18 cellular contexts compared by ENCODE assay signal in the genomic region with DNA sequence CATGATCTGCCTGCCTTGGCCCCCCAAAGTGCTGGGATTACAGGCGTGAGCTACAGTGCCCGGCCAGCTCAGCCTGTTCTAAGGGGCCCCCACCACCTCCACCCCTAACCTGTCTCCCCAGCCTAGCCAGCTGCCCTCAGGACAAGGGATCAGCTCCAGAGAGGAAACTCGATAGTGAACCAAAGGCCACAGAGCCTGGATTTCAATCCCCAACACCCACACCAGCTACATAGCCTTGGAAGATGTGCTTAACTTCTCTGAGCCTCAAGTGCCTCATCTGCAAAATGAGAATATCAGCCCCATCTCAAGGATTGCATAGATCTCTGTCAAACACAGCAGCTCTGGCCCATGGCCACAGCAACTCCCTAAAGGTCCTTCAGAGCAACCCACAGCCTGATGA. TPM values are rescaled to one million over a fixed set of nuclear protein-coding genes. Genes with fewer than 3 reads are reported as not detected.
DNase-seq lines count a peak whose midpoint lies in the region; ATAC-seq lines count a peak whose summit lies in the region.
"Had no signal": no experiment of that assay in that cellular context is flagged by ENCODE, and none has a peak within 500 bp of the region (broad histone marks: within the 10 kb centered on the region; RNA-seq: fewer than 3 reads in every experiment).

No MANE protein-coding gene starts in this region.

- H3K9me3 Mint-ChIP-seq in activated naive CD4-positive, alpha-beta T cell treated with anti-CD3 and anti-CD28 coated beads for 36 hours: no peaks in the 10 kb centered on the region
- H3K9me3 Mint-ChIP-seq in activated naive CD8-positive, alpha-beta T cell treated with anti-CD3 and anti-CD28 coated beads for 36 hours: no peaks in the 10 kb centered on the region
- no peaks in the 10 kb centered on the region for H3K9me3 Mint-ChIP-seq in naive thymus-derived CD4-positive, alpha-beta T cell

- peaks cover 32 to 40% of the 10 kb centered on the region in 2 donors for H3K4me1 ChIP-seq in naive thymus-derived CD4-positive, alpha-beta T cell (ENCODE audit: control insufficient read depth in 2 of 2, insufficient read depth in 2 of 2, low read length in 2 of 2)

- peaks cover 0 to 70% (median 12%) of the 10 kb centered on the region in 3 experiments for H3K36me3 ChIP-seq in naive thymus-derived CD4-positive, alpha-beta T cell (ENCODE audit: control insufficient read depth in 2 of 3, insufficient read depth in 3 of 3, low read length in 3 of 3)

- no peaks in the 10 kb centered on the region for H3K27me3 ChIP-seq in naive thymus-derived CD4-positive, alpha-beta T cell (ENCODE audit: control insufficient read depth in 2 of 2, insufficient read depth in 2 of 2, low read length in 2 of 2)

- no peaks in the 10 kb centered on the region for H3K27me3 Mint-ChIP-seq in activated naive CD4-positive, alpha-beta T cell treated with anti-CD3 and anti-CD28 coated beads for 36 hours (ENCODE audit: low read depth)
- no peaks in the 10 kb centered on the region for H3K27me3 Mint-ChIP-seq in activated naive CD8-positive, alpha-beta T cell treated with anti-CD3 and anti-CD28 coated beads for 36 hours
- no peaks in the 10 kb centered on the region for H3K27me3 Mint-ChIP-seq in naive thymus-derived CD4-positive, alpha-beta T cell
- H3K27me3 Mint-ChIP-seq: activated CD8-positive, alpha-beta memory T cell treated with anti-CD3 and anti-CD28 coated beads, Interleukin-2, amount 10 ng/mL, durations not matched to agents 7 days and 5 days had no signal

- H3K4me1 Mint-ChIP-seq in activated naive CD4-positive, alpha-beta T cell treated with anti-CD3 and anti-CD28 coated beads for 36 hours (ENCODE audit: low read depth): peaks cover 50% of the 10 kb centered on the region
- peaks cover 42% of the 10 kb centered on the region for H3K4me1 Mint-ChIP-seq in activated naive CD8-positive, alpha-beta T cell treated with anti-CD3 and anti-CD28 coated beads for 36 hours
- H3K4me1 Mint-ChIP-seq in naive thymus-derived CD4-positive, alpha-beta T cell: peaks cover 33 to 73% (median 44%) of the 10 kb centered on the region in 7 donors

- H3K4me3 Mint-ChIP-seq in activated naive CD4-positive, alpha-beta T cell treated with anti-CD3 and anti-CD28 coated beads for 36 hours: no peak overlapping the region
- no peak overlapping the region for H3K4me3 Mint-ChIP-seq in activated naive CD8-positive, alpha-beta T cell treated with anti-CD3 and anti-CD28 coated beads for 36 hours
- peak overlapping the region in 1 of 10 donors; percentile 2 for H3K4me3 Mint-ChIP-seq in naive thymus-derived CD4-positive, alpha-beta T cell
- H3K4me3 Mint-ChIP-seq: activated CD8-positive, alpha-beta memory T cell treated with anti-CD3 and anti-CD28 coated beads, Interleukin-2, amount 10 ng/mL, durations not matched to agents 7 days and 5 days had no signal

- H3K36me3 Mint-ChIP-seq in activated naive CD4-positive, alpha-beta T cell treated with anti-CD3 and anti-CD28 coated beads for 36 hours (ENCODE audit: low read depth): peaks cover 4% of the 10 kb centered on the region
- peaks cover 8% of the 10 kb centered on the region for H3K36me3 Mint-ChIP-seq in activated naive CD8-positive, alpha-beta T cell treated with anti-CD3 and anti-CD28 coated beads for 36 hours
- H3K36me3 Mint-ChIP-seq in naive thymus-derived CD4-positive, alpha-beta T cell: peaks cover 3 to 14% (median 7%) of the 10 kb centered on the region in 5 donors

- ATAC-seq in naive thymus-derived CD4-positive, alpha-beta T cell: no peak
- ATAC-seq: activated CD8-positive, alpha-beta memory T cell treated with anti-CD3 and anti-CD28 coated beads, Interleukin-2, amount 10 ng/mL, durations not matched to agents 7 days and 5 days had no signal

- no peak overlapping the region for H3K4me3 ChIP-seq in naive thymus-derived CD4-positive, alpha-beta T cell (ENCODE audit: low read length)
- H3K4me3 ChIP-seq: PC-9 had no signal

- POLR2A ChIA-PET in naive thymus-derived CD4-positive, alpha-beta T cell (lab: Charles Lee): interaction anchor here (1.0 to 2.4 kb wide), 2 partner anchors 11 to 31 kb away, joined by 4 to 11 read pairs; no protein-coding TSS in a partner anchor

- intact Hi-C loops in activated naive CD4-positive, alpha-beta T cell treated with anti-CD3 and anti-CD28 coated beads for 36 hours (cut with micrococcal nuclease): no loop called here
- intact Hi-C loops in naive thymus-derived CD4-positive, alpha-beta T cell (cut with micrococcal nuclease): no loop called here

- H3K9me3 ChIP-seq in naive thymus-derived CD4-positive, alpha-beta T cell (ENCODE audit: control insufficient read depth in 2 of 3, low read length in 3 of 3): no peaks in the 10 kb centered on the region

- no peak for DNase-seq in activated naive CD4-positive, alpha-beta T cell treated with anti-CD3 and anti-CD28 coated beads for 36 hours
- DNase-seq in activated naive CD4-positive, alpha-beta T cell treated with anti-CD3 and anti-CD28 coated beads, Interleukin-2, amount 50 U/mL, for 16 hours: no peak
- DNase-seq in activated naive CD8-positive, alpha-beta T cell treated with anti-CD3 and anti-CD28 coated beads for 36 hours: no peak
- no peak for DNase-seq in naive thymus-derived CD4-positive, alpha-beta T cell
- DNase-seq in substantia nigra (lab: John Stamatoyannopoulos, UW) (no peak), GM19238 (ENCODE audit: insufficient read length, low spot score) (no peak), superior temporal gyrus (ENCODE audit: extremely low spot score) (no peak), NCI-H526 treated with DMSO at 0.1 percent for 48 hours (lab: John Stamatoyannopoulos, UW) (no peak)
- DNase-seq: activated CD8-positive, alpha-beta memory T cell treated with anti-CD3 and anti-CD28 coated beads, Interleukin-2, amount 10 ng/mL, durations not matched to agents 7 days and 5 days; Calu3; hypothalamus; KBM-7; kidney glomerular epithelial cell; midbrain; NCI-H2107; NCI-H69; PC-9; small intestine had no signal

- CTCF ChIA-PET in activated naive CD4-positive, alpha-beta T cell treated with anti-CD3 and anti-CD28 coated beads for 36 hours (lab: Charles Lee): interaction anchor here (0.6 to 1.2 kb wide), 2 partner anchors 10 to 21 kb away, joined by 3 to 5 read pairs; no protein-coding TSS in a partner anchor
- CTCF ChIA-PET in naive thymus-derived CD4-positive, alpha-beta T cell (lab: Charles Lee): no interaction called here

- H3K27ac ChIP-seq in naive thymus-derived CD4-positive, alpha-beta T cell (ENCODE audit: low read depth, low read length): peak overlapping the region; percentile 89
- H3K27ac ChIP-seq in substantia nigra (ENCODE audit: low read depth, low read length, poor library complexity, severe bottlenecking): peak overlapping the region; percentile 95
- H3K27ac ChIP-seq: PC-9 had no signal

- peak overlapping the region; percentile 47 for H3K27ac Mint-ChIP-seq in activated naive CD4-positive, alpha-beta T cell treated with anti-CD3 and anti-CD28 coated beads for 36 hours
- H3K27ac Mint-ChIP-seq in activated naive CD8-positive, alpha-beta T cell treated with anti-CD3 and anti-CD28 coated beads for 36 hours: peak overlapping the region; percentile 80
- H3K27ac Mint-ChIP-seq in naive thymus-derived CD4-positive, alpha-beta T cell: peak overlapping the region in 8 of 9 donors; percentile 30 to 86 (median 74)

RNA-seq across cellular contexts. Expression of a gene that starts 32.0 kb away (rescaled TPM):
- total RNA-seq in activated naive CD4-positive, alpha-beta T cell treated with anti-CD3 and anti-CD28 coated beads for 36 hours: 10 to 100 TPM; 50.4 to 51.1 TPM
- total RNA-seq in activated naive CD8-positive, alpha-beta T cell treated with anti-CD3 and anti-CD28 coated beads for 36 hours: 100 to 1,000 TPM in 1 of 2 experiments, 10 to 100 TPM in 1; 98.8 to 101 TPM
- total RNA-seq in naive thymus-derived CD4-positive, alpha-beta T cell: 100 to 1,000 TPM; 103 to 120 (median 109) TPM
- 100 to 1,000 TPM; 158 to 161 TPM for polyA plus RNA-seq in naive thymus-derived CD4-positive, alpha-beta T cell
